ENCODE assay signal across 8 cellular contexts in the genomic region with DNA sequence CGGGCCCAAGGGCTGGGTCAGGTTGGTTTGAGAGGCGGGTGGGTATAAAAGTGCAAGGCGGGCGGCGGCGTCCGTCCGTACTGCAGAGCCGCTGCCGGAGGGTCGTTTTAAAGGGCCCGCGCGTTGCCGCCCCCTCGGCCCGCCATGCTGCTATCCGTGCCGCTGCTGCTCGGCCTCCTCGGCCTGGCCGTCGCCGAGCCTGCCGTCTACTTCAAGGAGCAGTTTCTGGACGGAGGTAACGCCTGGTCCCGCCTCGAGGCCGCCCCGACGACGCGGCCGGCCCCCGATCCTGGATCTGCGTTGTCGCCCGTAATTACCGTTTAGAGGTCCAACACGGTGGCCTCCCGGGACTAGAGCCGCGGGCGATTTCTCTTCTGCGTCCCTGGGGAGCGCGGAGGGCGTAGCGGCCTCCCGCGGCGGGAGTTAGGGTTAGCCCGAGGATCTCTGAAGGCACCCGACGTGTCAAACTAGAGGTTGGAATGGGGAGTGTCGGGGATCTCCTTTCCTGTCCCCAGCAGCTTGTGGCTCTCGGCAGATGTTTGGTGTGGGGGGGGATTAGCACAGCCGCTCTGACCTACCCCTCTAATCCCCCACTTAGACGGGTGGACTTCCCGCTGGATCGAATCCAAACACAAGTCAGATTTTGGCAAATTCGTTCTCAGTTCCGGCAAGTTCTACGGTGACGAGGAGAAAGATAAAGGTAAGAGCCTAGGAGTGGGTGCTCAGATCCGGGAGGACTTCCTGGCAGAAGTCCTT. TPM values are rescaled to one million over a fixed set of nuclear protein-coding genes. Genes with fewer than 3 reads are reported as not detected.
DNase-seq lines count a peak whose midpoint lies in the region; FAIRE-seq and TF ChIP-seq lines count a peak whose summit lies in the region.

A gene (plus strand): TSS at position 74 of the 756 bp plus-strand sequence. CDS start 71 bp downstream, at position 145.

- H3K36me3 ChIP-seq in BE2C = peaks cover 50% of the 10 kb centered on the region

- in situ Hi-C loops in astrocyte of the cerebellum (cut with HindIII; ENCODE audit: low sequenced_read_pairs) = no loop called here

- DNase-seq in BE2C (peak; percentile 36), GM19239 (ENCODE audit: insufficient read length, low spot score) (no peak), NCI-H524 (lab: John Stamatoyannopoulos, UW) (peak; percentile 65 to 75), astrocyte of the cerebellum (ENCODE audit: low read depth) (no peak), hippocampal formation (lab: John Stamatoyannopoulos, UW) (no peak), HTR-8/SVneo (ENCODE audit: insufficient read length, low spot score) (no peak)

- peaks cover 6% of the 10 kb centered on the region for H3K4me1 ChIP-seq in BE2C

- H3K4me3 ChIP-seq in BE2C (ENCODE audit: low read depth, low read length) (peak within 1 kb of the TSS; percentile 100), astrocyte of the cerebellum (ENCODE audit: low read depth, low read length) (peak within 1 kb of the TSS; percentile 100), iPS-11a (ENCODE audit: low read depth, low read length) (peak within 1 kb of the TSS; percentile 89), skin epidermis (peak within 1 kb of the TSS; percentile 81 to 100 (median 87))

- peak within 1 kb of the TSS; percentile 18 to 99 (median 92) for H3K27ac ChIP-seq in skin epidermis

- H3K9me3 ChIP-seq in BE2C = no peaks in the 10 kb centered on the region

- H3K27me3 ChIP-seq in BE2C = no peaks in the 10 kb centered on the region

- peak; percentile 76 for FAIRE-seq in GM19239 (lab: Jason Lieb, UNC)
- FAIRE-seq in HTR-8/SVneo (lab: Jason Lieb, UNC) = no peak

- TF ChIP-seq CTCF in BE2C (IDR thresholded peaks at IDR 0.05; ENCODE audit: low read depth, low read length) (0 out of 2 replicates have a peak, but pooled peaks have one; percentile 4), astrocyte of the cerebellum (IDR thresholded peaks at IDR 0.05; ENCODE audit: low read depth, low read length, missing control alignments) (no peak)

RNA-seq across cellular contexts. Expression of the gene that starts here (rescaled TPM):
- polyA plus RNA-seq in BE2C (2012; ENCODE audit: insufficient read depth, insufficient read length, low read depth) = 1,011 TPM

Comparison
In these comparisons a context has a peak if more than half of its experiments do, and no peak if none do; other contexts are left out.
1. DNase-seq: peak in BE2C (single experiment) and NCI-H524 (2 of 2); none in GM19239 (single experiment), astrocyte of the cerebellum (single experiment), hippocampal formation (0 of 2) and HTR-8/SVneo (single experiment).
2. Peak in every context shown above with its lines, with median percentiles within 50 percentile points of each other: H3K4me3 ChIP-seq.